ENCODE assay signal across 20 cellular contexts in the genomic region with DNA sequence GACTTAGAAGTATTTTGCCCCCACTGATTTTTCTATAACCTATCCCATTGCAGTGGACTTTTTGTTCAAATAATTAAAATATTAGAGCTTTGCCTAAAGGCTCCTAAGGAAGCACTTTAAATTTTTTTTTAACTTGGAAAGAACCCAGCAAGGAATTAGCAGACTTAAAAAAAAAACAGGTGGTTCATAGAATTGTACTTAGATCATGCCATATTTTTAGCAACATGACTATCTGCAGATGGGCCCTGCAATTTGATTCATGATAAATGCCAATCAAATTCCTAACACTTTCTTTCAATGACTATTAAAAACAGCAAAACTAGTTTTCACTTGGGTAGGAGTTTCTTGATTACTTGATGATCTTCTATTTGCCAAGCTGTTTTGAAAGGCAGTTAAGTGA. TPM values are rescaled to one million over a fixed set of nuclear protein-coding genes. Genes with fewer than 3 reads are reported as not detected.
"Had no signal": no experiment of that assay in that cellular context is flagged by ENCODE, and none has a peak within 500 bp of the region (broad histone marks: within the 10 kb centered on the region; RNA-seq: fewer than 3 reads in every experiment).

No MANE protein-coding gene starts in this region.

- H3K27me3 ChIP-seq: adrenal gland, colonic mucosa, gastroesophageal sphincter, tibial artery, vagina had no signal

- H3K4me1 ChIP-seq: adrenal gland, colonic mucosa, gastroesophageal sphincter, tibial artery, vagina had no signal

- H3K27me3 Mint-ChIP-seq: activated CD4-positive, alpha-beta T cell treated with anti-CD3 and anti-CD28 coated beads, Interleukin-2, amount 10 ng/mL, durations not matched to agents 7 days and 5 days; activated naive CD4-positive, alpha-beta T cell treated with anti-CD3 and anti-CD28 coated beads, Interleukin-2, amount 10 ng/mL, durations not matched to agents 7 days and 5 days had no signal

- H3K4me3 ChIP-seq: adrenal gland, colonic mucosa, gastroesophageal sphincter, smooth muscle cell, tibial artery, vagina had no signal

- H3K27ac ChIP-seq: adrenal gland, colonic mucosa, gastroesophageal sphincter, tibial artery, vagina had no signal

- DNase-seq: activated CD4-positive, alpha-beta T cell treated with anti-CD3 and anti-CD28 coated beads, Interleukin-2, amount 10 ng/mL, durations not matched to agents 7 days and 5 days; activated CD8-positive, alpha-beta memory T cell treated with anti-CD3 and anti-CD28 coated beads for 24 hours; activated naive CD4-positive, alpha-beta T cell treated with anti-CD3 and anti-CD28 coated beads, Interleukin-2, amount 10 ng/mL, durations not matched to agents 7 days and 5 days; adrenal gland; caudate nucleus; colonic mucosa; effector CD4-positive, alpha-beta T cell; hippocampal formation; right cardiac atrium; tibial artery had no signal

- H3K4me3 Mint-ChIP-seq: activated CD4-positive, alpha-beta T cell treated with anti-CD3 and anti-CD28 coated beads, Interleukin-2, amount 10 ng/mL, durations not matched to agents 7 days and 5 days; activated naive CD4-positive, alpha-beta T cell treated with anti-CD3 and anti-CD28 coated beads, Interleukin-2, amount 10 ng/mL, durations not matched to agents 7 days and 5 days; WTC11 had no signal

- H3K4me2 ChIP-seq: smooth muscle cell had no signal

- ATAC-seq: gastroesophageal sphincter, right cardiac atrium, WTC11 had no signal

- H3K4me1 Mint-ChIP-seq: activated CD4-positive, alpha-beta T cell treated with anti-CD3 and anti-CD28 coated beads, Interleukin-2, amount 10 ng/mL, durations not matched to agents 7 days and 5 days; activated naive CD4-positive, alpha-beta T cell treated with anti-CD3 and anti-CD28 coated beads, Interleukin-2, amount 10 ng/mL, durations not matched to agents 7 days and 5 days; WTC11 had no signal

- H3K9me3 ChIP-seq: adrenal gland, colonic mucosa, gastroesophageal sphincter, tibial artery, vagina had no signal

- H3K27ac Mint-ChIP-seq: activated CD4-positive, alpha-beta T cell treated with anti-CD3 and anti-CD28 coated beads, Interleukin-2, amount 10 ng/mL, durations not matched to agents 7 days and 5 days; activated naive CD4-positive, alpha-beta T cell treated with anti-CD3 and anti-CD28 coated beads, Interleukin-2, amount 10 ng/mL, durations not matched to agents 7 days and 5 days; activated T-helper 2 cell treated with anti-CD3 and anti-CD28 coated beads, Interferon-gamma antibody, Interleukin-2, Interleukin-4, amounts not matched to agents 10 μg/mL and 5 μg/mL and 100 μg/mL, durations not matched to agents 14 hours and 24 hours and 36 hours; WTC11 had no signal

- H3K36me3 ChIP-seq: adrenal gland, colonic mucosa, gastroesophageal sphincter, tibial artery, vagina had no signal

- H3K36me3 Mint-ChIP-seq: activated naive CD4-positive, alpha-beta T cell treated with anti-CD3 and anti-CD28 coated beads, Interleukin-2, amount 10 ng/mL, durations not matched to agents 7 days and 5 days had no signal

RNA-seq across cellular contexts. Expression of a gene that starts 11.5 kb away (rescaled TPM):
- total RNA-seq: activated CD4-positive, alpha-beta T cell treated with anti-CD3 and anti-CD28 coated beads, Interleukin-2, amount 10 ng/mL, durations not matched to agents 7 days and 5 days; activated T-helper 2 cell treated with anti-CD3 and anti-CD28 coated beads, Interferon-gamma antibody, Interleukin-2, Interleukin-4, amounts not matched to agents 10 μg/mL and 5 μg/mL and 100 μg/mL, durations not matched to agents 14 hours and 24 hours and 36 hours; colonic mucosa; endothelial cell of umbilical vein; fibroblast of lung; gastroesophageal sphincter; lower leg skin; mesenteric fat pad; posterior vena cava; right cardiac atrium; vagina had no signal
- polyA plus RNA-seq: adrenal gland, endothelial cell of umbilical vein, fibroblast of lung, right cardiac atrium had no signal
